In genomic region chr12:109479761-109480160, GRCh38 we compare ENCODE assay signal across 25 cellular contexts.
"Had no signal": no experiment of that assay in that cellular context is flagged by ENCODE, and none has a peak within 500 bp of the region (broad histone marks: within the 10 kb centered on the region; RNA-seq: fewer than 3 reads in every experiment).

No MANE protein-coding gene starts in this region.

- ATAC-seq: activated naive CD8-positive, alpha-beta T cell treated with anti-CD3 and anti-CD28 coated beads, Interleukin-2, amount 50 U/mL, for 24 hours; activated T-cell treated with anti-CD3 and anti-CD28 coated beads, Interleukin-2, amount 50 U/mL, for 4 hours; esophagus mucosa; left lung; naive thymus-derived CD8-positive, alpha-beta T cell; right cardiac atrium had no signal

- H3K27me3 ChIP-seq: hepatocyte, left lung, neutrophil, ovary, tibial nerve had no signal

- DNase-seq: activated CD4-positive, alpha-beta T cell treated with anti-CD3 and anti-CD28 coated beads for 1 hour; activated CD4-positive, alpha-beta T cell treated with anti-CD3 and anti-CD28 coated beads, Interleukin-2, amount 50 U/mL, for 4 hours; activated CD8-positive, alpha-beta memory T cell treated with anti-CD3 and anti-CD28 coated beads for 24 hours; activated CD8-positive, alpha-beta memory T cell treated with anti-CD3 and anti-CD28 coated beads, Interleukin-2, amount 50 U/mL, for 4 hours; activated effector memory CD4-positive, alpha-beta T cell treated with Interleukin-2 at 50 U/mL for 16 hours; activated naive CD4-positive, alpha-beta T cell treated with anti-CD3 and anti-CD28 coated beads for 36 hours; activated naive CD8-positive, alpha-beta T cell treated with anti-CD3 and anti-CD28 coated beads, Interleukin-2, amount 50 U/mL, for 24 hours; activated T-cell treated with anti-CD3 and anti-CD28 coated beads, Interleukin-2, amount 50 U/mL, for 4 hours; anterior cingulate cortex; central memory CD4-positive, alpha-beta T cell; effector memory CD4-positive, alpha-beta T cell; foreskin melanocyte; kidney glomerular epithelial cell; left lung; naive thymus-derived CD8-positive, alpha-beta T cell; ovary; right cardiac atrium; stimulated activated CD4-positive, alpha-beta T cell treated with anti-CD3 and anti-CD28 coated beads, Interleukin-1b, Interleukin-23, amount 100 ng/mL, for 48 hours; T-helper 9 cell had no signal

- H3K4me3 ChIP-seq: hepatocyte, left lung, lung, ovary, tibial nerve had no signal

- H3K27me3 Mint-ChIP-seq: activated naive CD8-positive, alpha-beta T cell treated with anti-CD3 and anti-CD28 coated beads, Interleukin-2, amount 50 U/mL, for 24 hours; naive thymus-derived CD8-positive, alpha-beta T cell; stimulated activated naive CD8-positive, alpha-beta T cell treated with anti-CD3 and anti-CD28 coated beads, Interleukin-15, Interleukin-2, amounts not matched to agents 100 ng/mL and 50 ng/mL, for 24 hours had no signal

- H3K27ac ChIP-seq: hepatocyte, left lung, neutrophil, ovary, tibial nerve had no signal

- H3K27ac Mint-ChIP-seq: activated naive CD4-positive, alpha-beta T cell treated with anti-CD3 and anti-CD28 coated beads for 36 hours; stimulated activated naive CD8-positive, alpha-beta T cell treated with anti-CD3 and anti-CD28 coated beads, Interleukin-15, Interleukin-2, amounts not matched to agents 100 ng/mL and 50 ng/mL, for 24 hours had no signal

- H3K4me2 ChIP-seq: hepatocyte had no signal

- H3K9me3 ChIP-seq: left lung, neutrophil, ovary, tibial nerve had no signal

- H2AFZ ChIP-seq: hepatocyte had no signal

- H3K36me3 ChIP-seq: ovary had no signal

- H3K9me3 Mint-ChIP-seq: activated naive CD4-positive, alpha-beta T cell treated with anti-CD3 and anti-CD28 coated beads for 36 hours; activated naive CD8-positive, alpha-beta T cell treated with anti-CD3 and anti-CD28 coated beads, Interleukin-2, amount 50 U/mL, for 24 hours; activated T-cell treated with anti-CD3 and anti-CD28 coated beads, Interleukin-2, amount 50 U/mL, for 4 hours; naive thymus-derived CD8-positive, alpha-beta T cell; stimulated activated naive CD8-positive, alpha-beta T cell treated with anti-CD3 and anti-CD28 coated beads, Interleukin-15, Interleukin-2, amounts not matched to agents 100 ng/mL and 50 ng/mL, for 24 hours had no signal
